ENCODE assay signal across 29 cellular contexts in genomic region chr1:95097426-95097825, GRCh38. TPM values are rescaled to one million over a fixed set of nuclear protein-coding genes. Genes with fewer than 3 reads are reported as not detected.
"Had no signal": no experiment of that assay in that cellular context is flagged by ENCODE, and none has a peak within 500 bp of the region (broad histone marks: within the 10 kb centered on the region; RNA-seq: fewer than 3 reads in every experiment).

No MANE protein-coding gene starts in this region.

- H3K27me3 ChIP-seq: ascending aorta, breast epithelium, cardiac muscle cell, colonic mucosa had no signal

- ATAC-seq: activated CD4-positive, alpha-beta T cell treated with anti-CD3 and anti-CD28 coated beads for 36 hours; activated CD8-positive, alpha-beta T cell treated with anti-CD3 and anti-CD28 coated beads, Interleukin-2, amount 10 ng/mL, durations not matched to agents 7 days and 5 days; activated naive CD4-positive, alpha-beta T cell treated with anti-CD3 and anti-CD28 coated beads, Interleukin-2, amount 50 U/mL, for 72 hours; activated T-cell treated with anti-CD3 and anti-CD28 coated beads, Interleukin-2, amount 50 U/mL, for 72 hours; esophagus mucosa had no signal

- H3K36me3 ChIP-seq: ascending aorta, breast epithelium, cardiac muscle cell, colonic mucosa had no signal

- DNase-seq: activated CD4-positive, alpha-beta memory T cell treated with anti-CD3 and anti-CD28 coated beads for 36 hours; activated CD4-positive, alpha-beta T cell treated with anti-CD3 and anti-CD28 coated beads for 36 hours; activated CD4-positive, alpha-beta T cell treated with anti-CD3 and anti-CD28 coated beads, Interleukin-2, amount 10 ng/mL, durations not matched to agents 24 days and 14 days; activated CD4-positive, CD25-positive, alpha-beta regulatory T cell; activated CD4-positive, CD25-positive, alpha-beta regulatory T cell treated with anti-CD3 and anti-CD28 coated beads, Interleukin-2, amount 50 U/mL, for 72 hours; activated CD8-positive, alpha-beta memory T cell treated with anti-CD3 and anti-CD28 coated beads, Interleukin-2, amount 50 U/mL, for 48 hours; activated CD8-positive, alpha-beta T cell treated with anti-CD3 and anti-CD28 coated beads, Interleukin-2, amount 10 ng/mL, durations not matched to agents 7 days and 5 days; activated gamma-delta T cell; activated naive CD4-positive, alpha-beta T cell; activated naive CD4-positive, alpha-beta T cell treated with anti-CD3 and anti-CD28 coated beads, Interleukin-2, amount 10 ng/mL, durations not matched to agents 7 days and 5 days; activated naive CD8-positive, alpha-beta T cell treated with anti-CD3 and anti-CD28 coated beads, Interleukin-2, amount 10 ng/mL, durations not matched to agents 7 days and 5 days; activated T-cell treated with anti-CD3 and anti-CD28 coated beads for 4 hours; activated T-cell treated with anti-CD3 and anti-CD28 coated beads, Interleukin-2, amount 50 U/mL, for 24 hours; activated T-cell treated with anti-CD3 and anti-CD28 coated beads, Interleukin-2, amount 50 U/mL, for 72 hours; central memory CD4-positive, alpha-beta T cell; cerebellar nuclear complex; colonic mucosa; effector CD8-positive, alpha-beta T cell; endodermal cell; foreskin fibroblast; head of caudate nucleus; T-helper 2 cell had no signal

- H3K9me3 ChIP-seq: ascending aorta, breast epithelium, colonic mucosa had no signal

- FAIRE-seq: frontal cortex had no signal

- H3K4me1 ChIP-seq: ascending aorta, breast epithelium had no signal

- H3K27ac ChIP-seq: ascending aorta, breast epithelium, cardiac muscle cell had no signal

- H3K4me3 ChIP-seq: ascending aorta, breast epithelium, cardiac muscle cell, colonic mucosa had no signal

RNA-seq across cellular contexts. Expression of gene TLCD4, which starts 19.7 kb away (rescaled TPM):
- total RNA-seq: activated CD4-positive, alpha-beta T cell treated with anti-CD3 and anti-CD28 coated beads, Interleukin-2, amount 10 ng/mL, durations not matched to agents 24 days and 14 days; activated CD8-positive, alpha-beta T cell treated with anti-CD3 and anti-CD28 coated beads, Interleukin-2, amount 10 ng/mL, durations not matched to agents 7 days and 5 days; T-helper 1 cell treated with Interleukin-12 subunit alpha and Interleukin-12 subunit beta and Interleukin-4 antibody, amounts not matched to agents 30 ng/mL and 1 ng/mL, for 36 hours had no signal

RNA-seq across cellular contexts. Expression of gene ALG14, which starts 24.7 kb away (rescaled TPM):
- total RNA-seq: ascending aorta had no signal
